Comparison of ENCODE assay signal across 8 cellular contexts in genomic region chr1:171741872-171742576, GRCh38. TPM values are rescaled to one million over a fixed set of nuclear protein-coding genes. Genes with fewer than 3 reads are reported as not detected.
A peak's percentile ranks its signal among the peaks of the same experiment; 100 is the strongest.
DNase-seq lines count a peak whose midpoint lies in the region; ATAC-seq and TF ChIP-seq lines count a peak whose summit lies in the region.

A gene with protein sequence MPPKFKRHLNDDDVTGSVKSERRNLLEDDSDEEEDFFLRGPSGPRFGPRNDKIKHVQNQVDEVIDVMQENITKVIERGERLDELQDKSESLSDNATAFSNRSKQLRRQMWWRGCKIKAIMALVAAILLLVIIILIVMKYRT (minus strand): TSS chr1:171742065. CDS start chr1:171738414, 3,651 bp downstream.

- peak within 1 kb of the TSS; percentile 100 for H3K14ac ChIP-seq in IMR-90 (replicated peaks; ENCODE audit: low read depth, low read length)

- H3K4ac ChIP-seq in IMR-90 (ENCODE audit: low read depth, low read length): peak within 1 kb of the TSS; percentile 99

- H3K18ac ChIP-seq in IMR-90 (ENCODE audit: low read depth, low read length): peak within 1 kb of the TSS; percentile 99

- TF ChIP-seq CTCF in IMR-90 (conservative IDR thresholded peaks at IDR 0.05; ENCODE audit: low read depth, low read length) (no peak), PC-3 (conservative IDR thresholded peaks at IDR 0.05; ENCODE audit: low read depth, low read length) (no peak), epithelial cell of proximal tubule (conservative IDR thresholded peaks at IDR 0.05; ENCODE audit: low read depth, low read length) (no peak)

- CTCF ChIA-PET in IMR-90 (lab: Yijun Ruan, JAX) (interaction anchor here (1.0 to 1.4 kb wide), 2 partner anchors 96 to 97 kb away, joined by 3 read pairs; no protein-coding TSS in a partner anchor), PC-3 (lab: Charles Lee) (interaction anchor here (0.5 to 1.0 kb wide), 2 partner anchors 29 to 429 kb away, joined by 3 to 5 read pairs; no protein-coding TSS in a partner anchor)

- peak within 1 kb of the TSS; percentile 98 for H3K9ac ChIP-seq in IMR-90 (ENCODE audit: low read depth, low read length)
- peak within 1 kb of the TSS; percentile 78 for H3K9ac ChIP-seq in PC-3 (ENCODE audit: low read length)
- peak within 1 kb of the TSS; percentile 96 for H3K9ac ChIP-seq in mucosa of rectum (ENCODE audit: low read depth in 1 of 2, low read length in 2 of 2)

- H2AFZ ChIP-seq in IMR-90 (replicated peaks; ENCODE audit: low read length, poor library complexity) (peak within 1 kb of the TSS; percentile 99), PC-3 (ENCODE audit: low read length) (peak within 1 kb of the TSS; percentile 95)

- peak within 1 kb of the TSS; percentile 98 for H3K27ac ChIP-seq in IMR-90 (ENCODE audit: insufficient read depth, low read length)
- H3K27ac ChIP-seq in PC-3 (ENCODE audit: low read length): peak within 1 kb of the TSS; percentile 74
- H3K27ac ChIP-seq in mucosa of rectum (ENCODE audit: low read depth in 2 of 2, low read length in 2 of 2): peak within 1 kb of the TSS; percentile 97

- H3K9me2 ChIP-seq in PC-3 (replicated peaks; ENCODE audit: low read length): no peaks in the 10 kb centered on the region

- POLR2A ChIA-PET in IMR-90 (lab: Charles Lee; ENCODE audit: unreplicated experiment) (interaction anchor here (0.6 to 2.1 kb wide), 6 partner anchors 12 to 507 kb away, joined by 3 to 16 read pairs (median 4); no protein-coding TSS in a partner anchor), PC-3 (lab: Charles Lee; ENCODE audit: unreplicated experiment) (interaction anchor here (0.6 to 1.7 kb wide), 2 partner anchors 39 to 302 kb away, joined by 3 to 14 read pairs; partner anchors contain the start of gene METTL13)

- peak within 1 kb of the TSS; percentile 99 for H3K23ac ChIP-seq in IMR-90 (ENCODE audit: low read depth, low read length)

- H2BK15ac ChIP-seq in IMR-90 (ENCODE audit: low read depth, low read length): peak within 1 kb of the TSS; percentile 65; the same call in 2 of the 3 replicates

- peak within 1 kb of the TSS; percentile 99 for H3K56ac ChIP-seq in IMR-90 (ENCODE audit: extremely low read depth, insufficient read depth, low read length)

- H3K9me1 ChIP-seq in IMR-90 (ENCODE audit: insufficient read depth, low read length): peaks cover 3% of the 10 kb centered on the region; the same call in 1 of the 2 replicates

- H2AK9ac ChIP-seq in IMR-90 (replicated peaks; ENCODE audit: low read depth, low read length, poor library complexity): peak within 1 kb of the TSS; percentile 92

- peak within 1 kb of the TSS; percentile 98 for H3K4me2 ChIP-seq in IMR-90 (ENCODE audit: low read depth, low read length)
- H3K4me2 ChIP-seq in PC-3 (ENCODE audit: low read length): peak within 1 kb of the TSS; percentile 78

- DNase-seq in DMS153 treated with DMSO at 0.1 percent for 48 hours (lab: John Stamatoyannopoulos, UW; ENCODE audit: unreplicated experiment) (peak; percentile 95), IMR-90 (peak; percentile 76), PC-3 (peak; percentile 99), epithelial cell of proximal tubule (ENCODE audit: low read depth) (no peak)
- peak; percentile 92 for DNase-seq in activated T-cell treated with anti-CD3 and anti-CD28 coated beads, Interleukin-2, amount 50 U/mL, for 24 hours
- DNase-seq in stimulated activated CD8-positive, alpha-beta memory T cell treated with anti-CD3 and anti-CD28 coated beads, Interleukin-4, amount 100 ng/mL, for 4 hours (ENCODE audit: low read depth in 2 of 2, low spot score in 1 of 2): peak; percentile 60 to 74

- H3K27me3 Mint-ChIP-seq in activated T-cell treated with anti-CD3 and anti-CD28 coated beads, Interleukin-2, amount 50 U/mL, for 24 hours: no peaks in the 10 kb centered on the region

- peaks cover 15 to 29% of the 10 kb centered on the region in 2 experiments for H3K79me1 ChIP-seq in IMR-90 (ENCODE audit: low read depth in 1 of 2, low read length in 2 of 2)

- peak; percentile 78 for TF ChIP-seq POLR2A in IMR-90 (IDR thresholded peaks at IDR 0.05; ENCODE audit: low read depth, low read length)

- H3K4me1 ChIP-seq in IMR-90 (ENCODE audit: control insufficient read depth, insufficient read depth, low read length) (peaks cover 8% of the 10 kb centered on the region; the same call in 1 of the 2 replicates), PC-3 (ENCODE audit: insufficient read depth, low read length) (peaks cover 40% of the 10 kb centered on the region), mucosa of rectum (ENCODE audit: control insufficient read depth in 2 of 2, insufficient read depth in 2 of 2, low read length in 2 of 2) (peaks cover 9 to 16% of the 10 kb centered on the region in 2 donors)

- H3K36me3 ChIP-seq in IMR-90 (ENCODE audit: control insufficient read depth, insufficient read depth, low read length) (peaks cover 4% of the 10 kb centered on the region; the same call in 1 of the 2 replicates), PC-3 (ENCODE audit: low read depth, low read length) (peaks cover 7% of the 10 kb centered on the region; the same call in 1 of the 2 replicates), mucosa of rectum (ENCODE audit: control insufficient read depth in 2 of 2, insufficient read depth in 2 of 2, low read length in 2 of 2) (peaks cover 2 to 6% of the 10 kb centered on the region in 2 donors)

- H3K27me3 ChIP-seq in IMR-90 (ENCODE audit: control insufficient read depth, insufficient read depth, low read length) (no peaks in the 10 kb centered on the region), PC-3 (ENCODE audit: low read length) (no peaks in the 10 kb centered on the region), mucosa of rectum (ENCODE audit: control insufficient read depth in 2 of 2, insufficient read depth in 2 of 2, low read length in 2 of 2) (no peaks in the 10 kb centered on the region)

- peak within 1 kb of the TSS; percentile 93 for H2AK5ac ChIP-seq in IMR-90 (ENCODE audit: low read depth, low read length)

- H2BK5ac ChIP-seq in IMR-90 (ENCODE audit: low read depth, low read length, poor library complexity, severe bottlenecking): peak within 1 kb of the TSS; percentile 98

- peaks cover 27% of the 10 kb centered on the region for H3K36me3 Mint-ChIP-seq in activated T-cell treated with anti-CD3 and anti-CD28 coated beads, Interleukin-2, amount 50 U/mL, for 24 hours (ENCODE audit: low read depth)

- dilution Hi-C loops in IMR-90 (cut with HindIII; ENCODE audit: low sequenced_read_pairs, unreplicated experiment): no loop called here

- H3K9me3 Mint-ChIP-seq in activated T-cell treated with anti-CD3 and anti-CD28 coated beads, Interleukin-2, amount 50 U/mL, for 24 hours: no peaks in the 10 kb centered on the region

- H3K4me3 Mint-ChIP-seq in activated T-cell treated with anti-CD3 and anti-CD28 coated beads, Interleukin-2, amount 50 U/mL, for 24 hours: peak within 1 kb of the TSS; percentile 98

- H4K8ac ChIP-seq in IMR-90 (ENCODE audit: low read depth in 2 of 2, low read length in 2 of 2): peak within 1 kb of the TSS; percentile 71 to 99

- no TSS peak for BruUV-seq in IMR-90 (replicated peaks; lab: Mats Ljungman, UMichigan)
- TSS peak; percentile 87 for BruUV-seq in PC-3 (replicated peaks; lab: Mats Ljungman, UMichigan)

- peak within 1 kb of the TSS; percentile 96 for H2BK120ac ChIP-seq in IMR-90 (ENCODE audit: low read depth, low read length)

- peaks cover 10% of the 10 kb centered on the region for H3F3A ChIP-seq in PC-3 (ENCODE audit: low read length, unreplicated experiment)

- H3K4me3 ChIP-seq in IMR-90 (ENCODE audit: insufficient read depth, low read depth, low read length) (peak within 1 kb of the TSS; percentile 92), PC-3 (ENCODE audit: low read length) (peak within 1 kb of the TSS; percentile 75), epithelial cell of proximal tubule (ENCODE audit: low read depth, low read length) (peak within 1 kb of the TSS; percentile 75), mucosa of rectum (ENCODE audit: low read length in 2 of 2) (peak within 1 kb of the TSS; percentile 94 to 98)

- 0% methylated on average over 16 of the region's 57 CpGs; no CpG with 5 or more reads in 1 of the 2 experiments for whole genome bisulfite sequencing in IMR-90 (ENCODE audit: extremely low coverage in 2 of 2, insufficient read length in 1 of 2), 2 experiments

- peaks cover 57% of the 10 kb centered on the region for H3K4me1 Mint-ChIP-seq in activated T-cell treated with anti-CD3 and anti-CD28 coated beads, Interleukin-2, amount 50 U/mL, for 24 hours (ENCODE audit: low read depth)

- H2BK20ac ChIP-seq in IMR-90 (ENCODE audit: low read depth, low read length): 0 out of 2 replicates have a peak within 1 kb of the TSS, but pooled peaks have one; percentile 68

- H4K91ac ChIP-seq in IMR-90 (ENCODE audit: insufficient read depth, low read depth, low read length): peak within 1 kb of the TSS; percentile 96

- H4K5ac ChIP-seq in IMR-90 (ENCODE audit: low read depth, low read length): peak within 1 kb of the TSS; percentile 98

- H3K79me2 ChIP-seq in PC-3 (ENCODE audit: low read length): peaks cover 29% of the 10 kb centered on the region

- no peak for TF ChIP-seq RAD21 in IMR-90 (IDR thresholded peaks at IDR 0.05; ENCODE audit: low read length)

- H3K9me3 ChIP-seq in IMR-90 (ENCODE audit: control insufficient read depth, insufficient read depth, low read length): no peaks in the 10 kb centered on the region
- no peaks in the 10 kb centered on the region for H3K9me3 ChIP-seq in PC-3 (ENCODE audit: low read length)
- no peaks in the 10 kb centered on the region for H3K9me3 ChIP-seq in mucosa of rectum (ENCODE audit: control insufficient read depth in 2 of 2, low read length in 2 of 2)

- in situ Hi-C loops in IMR-90 (cut with MboI; ENCODE audit: low sequenced_read_pairs): no loop called here

- intact Hi-C loops in IMR-90 (cut with micrococcal nuclease) (loop anchor here (1.0 to 5.0 kb wide), 2 partner anchors 39 to 240 kb away; partner anchors contain the start of gene METTL13), PC-3 (cut with micrococcal nuclease) (loop anchor here (1.0 kb wide), 4 partner anchors 39 to 241 kb away; partner anchors contain the start of gene METTL13)

- H3K27ac Mint-ChIP-seq in activated T-cell treated with anti-CD3 and anti-CD28 coated beads, Interleukin-2, amount 50 U/mL, for 24 hours: peak within 1 kb of the TSS; percentile 100

- H4K20me1 ChIP-seq in IMR-90 (ENCODE audit: insufficient read depth, low read length): no peaks in the 10 kb centered on the region; the same call in 1 of the 2 replicates
- H4K20me1 ChIP-seq in PC-3 (ENCODE audit: low read length): no peaks in the 10 kb centered on the region

- peak; percentile 88 for ATAC-seq in GM21529 (IDR thresholded peaks at IDR 0.05; ENCODE audit: unreplicated experiment)
- ATAC-seq in IMR-90 (ENCODE audit: low read depth): peak; percentile 86
- peak; percentile 81 for ATAC-seq in PC-3

RNA-seq across cellular contexts. Expression of the gene that starts here (rescaled TPM):
- total RNA-seq in IMR-90 (2012; rRNA removed) (3.4 and 7.5 TPM in 2 replicates), PC-3 (2014; rRNA removed) (5.2 and 7.2 TPM in 2 replicates), epithelial cell of proximal tubule (3.4 and 5.8 TPM in 2 replicates)
- 3.8 and 5.4 TPM in 2 replicates for polyA plus RNA-seq in IMR-90 (2012; rRNA removed)
- polyA plus RNA-seq in IMR-90 (2012; cell fraction: cytosol; rRNA removed): 1.1 and 1.8 TPM in 2 replicates
- 1.1 and 6.7 TPM in 2 replicates for polyA plus RNA-seq in IMR-90 (2012; cell fraction: nucleus; rRNA removed; ENCODE audit: low replicate concordance)
